12 cellular contexts compared by ENCODE assay signal in the genomic region with DNA sequence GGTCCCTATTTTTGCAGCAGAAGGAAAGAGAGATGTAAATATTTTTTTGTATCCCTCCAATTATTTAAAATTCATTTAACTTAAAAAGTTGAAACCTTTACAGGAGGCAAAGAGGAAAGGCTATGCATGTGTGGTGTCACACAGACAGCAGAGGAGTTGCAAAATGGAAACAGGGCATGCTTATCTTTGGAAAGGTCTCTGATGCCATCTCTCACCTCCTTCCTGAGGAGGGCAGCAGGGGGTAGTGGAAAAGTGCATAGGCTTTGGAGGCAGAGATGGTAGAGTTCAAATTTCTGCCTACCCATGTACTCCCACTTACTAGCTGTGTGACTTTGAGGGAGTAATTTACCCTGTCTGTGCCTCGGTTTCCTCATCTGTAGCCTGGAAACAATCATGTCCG.
DNase-seq lines count a peak whose midpoint lies in the region; ATAC-seq and TF ChIP-seq lines count a peak whose summit lies in the region.
"Had no signal": no experiment of that assay in that cellular context is flagged by ENCODE, and none has a peak within 500 bp of the region (broad histone marks: within the 10 kb centered on the region; RNA-seq: fewer than 3 reads in every experiment).

No MANE protein-coding gene starts in this region.

- no peak for ATAC-seq in gastroesophageal sphincter
- no peak for ATAC-seq in stimulated activated memory B cell treated with anti-CD40 and anti-IgM and Interleukin-4, amounts not matched to agents 10 μg/mL and 1 μg/mL and 100 μg/mL, for 72 hours

- in situ Hi-C loops in transverse colon (cut with MboI; ENCODE audit: low pct_ligation_motif_present in 1 of 4, low pct_unique_long_range_greater_than_20kb in 1 of 4, low sequenced_read_pairs in 3 of 4): loop anchor here in 1 of 4 donors (25.0 kb wide), 1 partner anchor 147 kb away; a partner anchor contains a TSS

- CTCF ChIA-PET in SK-N-SH (lab: Yijun Ruan, JAX): interaction anchor here (0.8 to 3.2 kb wide), 13 partner anchors 8 to 308 kb away, joined by 3 to 23 read pairs (median 6); no protein-coding TSS in a partner anchor

- no peak overlapping the region for H3K4me3 Mint-ChIP-seq in stimulated activated memory B cell treated with anti-CD40 and anti-IgM and Interleukin-4, amounts not matched to agents 10 μg/mL and 1 μg/mL and 100 μg/mL, for 72 hours

- H3K36me3 ChIP-seq in SK-N-SH (replicated peaks in 1 of 2; ENCODE audit: control insufficient read depth in 1 of 2, insufficient read depth in 2 of 2, low read length in 1 of 2) (peaks cover 4 to 9% of the 10 kb centered on the region in 2 experiments), gastroesophageal sphincter (peaks cover 0 to 30% of the 10 kb centered on the region in 2 donors), transverse colon (peaks cover 0 to 10% (median 0%) of the 10 kb centered on the region in 4 donors)

- DNase-seq in NCI-H82 (lab: John Stamatoyannopoulos, UW) (peak; percentile 31), NCI-H82 treated with DMSO at 0.1 percent for 48 hours (lab: John Stamatoyannopoulos, UW; ENCODE audit: unreplicated experiment) (no peak), SK-N-SH (peak; percentile 72), transverse colon (no peak), GM10266 (ENCODE audit: extremely low spot score) (no peak), NCI-H2029 treated with DMSO at 0.1 percent for 48 hours (lab: John Stamatoyannopoulos, UW) (no peak)
- DNase-seq: activated effector memory CD4-positive, alpha-beta T cell treated with anti-CD3 and anti-CD28 coated beads, Interleukin-2, amount 50 U/mL, for 16 hours; T-helper 9 cell had no signal

- H3K4me2 ChIP-seq in SK-N-SH: peak overlapping the region; percentile 30; the same call in 1 of the 2 replicates
- H3K4me2 ChIP-seq: BLaER1, smooth muscle cell had no signal

- no peaks in the 10 kb centered on the region for H3K79me2 ChIP-seq in SK-N-SH (ENCODE audit: insufficient read depth)

- peaks cover 23% of the 10 kb centered on the region for H3K4me1 Mint-ChIP-seq in stimulated activated memory B cell treated with anti-CD40 and anti-IgM and Interleukin-4, amounts not matched to agents 10 μg/mL and 1 μg/mL and 100 μg/mL, for 72 hours

- no peak for TF ChIP-seq POLR2A in gastroesophageal sphincter (IDR thresholded peaks at IDR 0.05)
- no peak for TF ChIP-seq POLR2A in transverse colon (IDR thresholded peaks at IDR 0.05)

- no peaks in the 10 kb centered on the region for H3K9me2 ChIP-seq in SK-N-SH

- no peak for TF ChIP-seq EP300 in SK-N-SH (IDR thresholded peaks at IDR 0.05; ENCODE audit: borderline replicate concordance in 1 of 2, low read depth in 1 of 2, low read length in 1 of 2)
- TF ChIP-seq EP300 in gastroesophageal sphincter (IDR thresholded peaks at IDR 0.05): no peak
- TF ChIP-seq EP300 in transverse colon (IDR thresholded peaks at IDR 0.05; ENCODE audit: low read depth): no peak

- H3K27ac Mint-ChIP-seq in stimulated activated memory B cell treated with anti-CD40 and anti-IgM and Interleukin-4, amounts not matched to agents 10 μg/mL and 1 μg/mL and 100 μg/mL, for 72 hours: no peak overlapping the region

- H3K27me3 Mint-ChIP-seq in stimulated activated memory B cell treated with anti-CD40 and anti-IgM and Interleukin-4, amounts not matched to agents 10 μg/mL and 1 μg/mL and 100 μg/mL, for 72 hours: no peaks in the 10 kb centered on the region

- H3K4me3 ChIP-seq in SK-N-SH (ENCODE audit: low read depth in 2 of 2, low read length in 1 of 2) (no peak overlapping the region), gastroesophageal sphincter (no peak overlapping the region), transverse colon (no peak overlapping the region)
- H3K4me3 ChIP-seq: BLaER1, smooth muscle cell had no signal

- no peaks in the 10 kb centered on the region for H3K27me3 ChIP-seq in SK-N-SH (ENCODE audit: insufficient read depth)
- no peaks in the 10 kb centered on the region for H3K27me3 ChIP-seq in gastroesophageal sphincter
- H3K27me3 ChIP-seq in transverse colon: no peaks in the 10 kb centered on the region
- H3K27me3 ChIP-seq: BLaER1 had no signal

- peaks cover 18% of the 10 kb centered on the region for H3F3A ChIP-seq in SK-N-SH (replicated peaks; ENCODE audit: insufficient read depth)

- no peaks in the 10 kb centered on the region for H3K9me3 Mint-ChIP-seq in stimulated activated memory B cell treated with anti-CD40 and anti-IgM and Interleukin-4, amounts not matched to agents 10 μg/mL and 1 μg/mL and 100 μg/mL, for 72 hours

- H3K9ac ChIP-seq in SK-N-SH: peak overlapping the region; percentile 41
- H3K9ac ChIP-seq: BLaER1 had no signal

- H2AFZ ChIP-seq in SK-N-SH (ENCODE audit: low read depth): no peak overlapping the region

- 90% methylated on average over 2 of the region's 2 CpGs for WGBS in SK-N-SH (ENCODE audit: low lambda C conversion rate)
- 77 to 86% methylated on average over 1 to 2 of the region's 2 CpGs for WGBS in gastroesophageal sphincter (ENCODE audit: low coverage in 1 of 2), 2 donors
- 80 to 98% methylated on average over 1 to 2 of the region's 2 CpGs for WGBS in transverse colon (ENCODE audit: low coverage in 1 of 2), 2 donors

- no peaks in the 10 kb centered on the region for H4K20me1 ChIP-seq in SK-N-SH (ENCODE audit: insufficient read depth)

- no peaks in the 10 kb centered on the region for H3K9me3 ChIP-seq in SK-N-SH
- no peaks in the 10 kb centered on the region for H3K9me3 ChIP-seq in gastroesophageal sphincter
- H3K9me3 ChIP-seq in transverse colon: no peaks in the 10 kb centered on the region
- H3K9me3 ChIP-seq: BLaER1 had no signal

- peaks cover 79% of the 10 kb centered on the region for H3K36me3 Mint-ChIP-seq in stimulated activated memory B cell treated with anti-CD40 and anti-IgM and Interleukin-4, amounts not matched to agents 10 μg/mL and 1 μg/mL and 100 μg/mL, for 72 hours

- TF ChIP-seq RAD21 in SK-N-SH (IDR thresholded peaks at IDR 0.05; ENCODE audit: low read length): peak; percentile 76

- POLR2A ChIA-PET in SK-N-SH (lab: Yijun Ruan, JAX): interaction anchor here (0.8 to 1.7 kb wide), 4 partner anchors 11 to 72 kb away, joined by 3 to 4 read pairs (median 3); no protein-coding TSS in a partner anchor

- peak overlapping the region; percentile 84 to 86 for H3K27ac ChIP-seq in SK-N-SH (ENCODE audit: low read depth in 2 of 2, low read length in 1 of 2)
- peak overlapping the region; percentile 67 to 96 (median 88) for H3K27ac ChIP-seq in gastroesophageal sphincter
- peak overlapping the region; percentile 36 to 74 (median 69) for H3K27ac ChIP-seq in transverse colon
- H3K27ac ChIP-seq: BLaER1 had no signal

- peaks cover 21 to 47% of the 10 kb centered on the region in 2 experiments for H3K4me1 ChIP-seq in SK-N-SH (ENCODE audit: control insufficient read depth in 1 of 2, insufficient read depth in 2 of 2, low read depth in 1 of 2, low read length in 1 of 2)
- peaks cover 0 to 81% (median 37%) of the 10 kb centered on the region in 3 donors for H3K4me1 ChIP-seq in gastroesophageal sphincter
- H3K4me1 ChIP-seq in transverse colon: peaks cover 0 to 20% (median 16%) of the 10 kb centered on the region in 4 donors
- H3K4me1 ChIP-seq: BLaER1 had no signal

- TF ChIP-seq CTCF in SK-N-SH (IDR thresholded peaks at IDR 0.05) (peak; percentile 49), gastroesophageal sphincter (IDR thresholded peaks at IDR 0.05) (no peak), transverse colon (IDR thresholded peaks at IDR 0.05) (no peak), GM10266 (IDR thresholded peaks at IDR 0.05; ENCODE audit: control insufficient read depth, insufficient read depth, low read depth, missing control alignments) (no peak)

- intact Hi-C loops in transverse colon (cut with DNase I; ENCODE audit: low total_unique reads): no loop called here

TF ChIP-seq in SK-N-SH, 30 proteins besides CTCF, POLR2A, EP300 and RAD21 (continues in another document):
- no peak for TF ChIP-seq SIN3A (IDR thresholded peaks at IDR 0.05; ENCODE audit: borderline replicate concordance, low read depth, low read length)
- no peak for TF ChIP-seq RXRA (IDR thresholded peaks at IDR 0.05; ENCODE audit: borderline replicate concordance, low read depth)
- TF ChIP-seq SMC3 (IDR thresholded peaks at IDR 0.05; ENCODE audit: low read depth, low read length): peak; percentile 59
- TF ChIP-seq, protein P1, sequence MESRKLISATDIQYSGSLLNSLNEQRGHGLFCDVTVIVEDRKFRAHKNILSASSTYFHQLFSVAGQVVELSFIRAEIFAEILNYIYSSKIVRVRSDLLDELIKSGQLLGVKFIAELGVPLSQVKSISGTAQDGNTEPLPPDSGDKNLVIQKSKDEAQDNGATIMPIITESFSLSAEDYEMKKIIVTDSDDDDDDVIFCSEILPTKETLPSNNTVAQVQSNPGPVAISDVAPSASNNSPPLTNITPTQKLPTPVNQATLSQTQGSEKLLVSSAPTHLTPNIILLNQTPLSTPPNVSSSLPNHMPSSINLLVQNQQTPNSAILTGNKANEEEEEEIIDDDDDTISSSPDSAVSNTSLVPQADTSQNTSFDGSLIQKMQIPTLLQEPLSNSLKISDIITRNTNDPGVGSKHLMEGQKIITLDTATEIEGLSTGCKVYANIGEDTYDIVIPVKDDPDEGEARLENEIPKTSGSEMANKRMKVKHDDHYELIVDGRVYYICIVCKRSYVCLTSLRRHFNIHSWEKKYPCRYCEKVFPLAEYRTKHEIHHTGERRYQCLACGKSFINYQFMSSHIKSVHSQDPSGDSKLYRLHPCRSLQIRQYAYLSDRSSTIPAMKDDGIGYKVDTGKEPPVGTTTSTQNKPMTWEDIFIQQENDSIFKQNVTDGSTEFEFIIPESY (IDR thresholded peaks at IDR 0.05; ENCODE audit: borderline replicate concordance, low read depth): no peak
- no peak for TF ChIP-seq ELF1 (IDR thresholded peaks at IDR 0.05)
- no peak for TF ChIP-seq NFIC (IDR thresholded peaks at IDR 0.05; ENCODE audit: borderline replicate concordance)
- no peak for TF ChIP-seq YY1 (IDR thresholded peaks at IDR 0.05; ENCODE audit: low read depth)
- TF ChIP-seq RCOR1 (IDR thresholded peaks at IDR 0.05; ENCODE audit: low read length): no peak
- no peak for TF ChIP-seq NRF1 (IDR thresholded peaks at IDR 0.05; ENCODE audit: low read depth, low read length)
- TF ChIP-seq FOSL2 (IDR thresholded peaks at IDR 0.05; ENCODE audit: borderline replicate concordance, low read depth): no peak
- TF ChIP-seq, protein P2, sequence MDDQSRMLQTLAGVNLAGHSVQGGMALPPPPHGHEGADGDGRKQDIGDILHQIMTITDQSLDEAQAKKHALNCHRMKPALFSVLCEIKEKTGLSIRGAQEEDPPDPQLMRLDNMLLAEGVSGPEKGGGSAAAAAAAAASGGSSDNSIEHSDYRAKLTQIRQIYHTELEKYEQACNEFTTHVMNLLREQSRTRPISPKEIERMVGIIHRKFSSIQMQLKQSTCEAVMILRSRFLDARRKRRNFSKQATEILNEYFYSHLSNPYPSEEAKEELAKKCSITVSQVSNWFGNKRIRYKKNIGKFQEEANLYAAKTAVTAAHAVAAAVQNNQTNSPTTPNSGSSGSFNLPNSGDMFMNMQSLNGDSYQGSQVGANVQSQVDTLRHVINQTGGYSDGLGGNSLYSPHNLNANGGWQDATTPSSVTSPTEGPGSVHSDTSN (IDR thresholded peaks at IDR 0.05): no peak
- no peak for TF ChIP-seq TAF1 (IDR thresholded peaks at IDR 0.05; ENCODE audit: borderline replicate concordance, low read depth, low read length)

Comparison
In these comparisons a context has a peak if more than half of its experiments do, and no peak if none do; other contexts are left out.
1. DNase-seq: peak in NCI-H82 (single experiment) and SK-N-SH (single experiment); none in NCI-H82 treated with DMSO at 0.1 percent for 48 hours (single experiment), transverse colon (single experiment), GM10266 (single experiment) and NCI-H2029 treated with DMSO at 0.1 percent for 48 hours (single experiment).
2. Peak in every context shown above with its lines, with median percentiles within 50 percentile points of each other: H3K27ac ChIP-seq.